ENCODE assay signal across 24 cellular contexts in genomic region chr9:7691909-7692308, GRCh38.
"Had no signal": no experiment of that assay in that cellular context is flagged by ENCODE, and none has a peak within 500 bp of the region (broad histone marks: within the 10 kb centered on the region; RNA-seq: fewer than 3 reads in every experiment).

No MANE protein-coding gene starts in this region.

- H3K36me3 ChIP-seq: adrenal gland, MG63, SJCRH30 had no signal

- H3K4me1 ChIP-seq: adrenal gland, SJCRH30 had no signal

- H3K27me3 ChIP-seq: adrenal gland, MG63, SJCRH30 had no signal

- H3K27ac ChIP-seq: adrenal gland, KMS-11, PC-9, SJCRH30 had no signal

- ATAC-seq: activated CD4-positive, CD25-positive, alpha-beta regulatory T cell treated with anti-CD3 and anti-CD28 coated beads, Interleukin-2, amount 50 U/mL, for 24 hours; activated CD8-positive, alpha-beta T cell treated with anti-CD3 and anti-CD28 coated beads for 36 hours; activated T-cell treated with anti-CD3 and anti-CD28 coated beads, Interleukin-2, amount 50 U/mL, for 72 hours; SK-N-SH treated with all-trans-retinoic acid at 6 μM for 48 hours had no signal

- H3K4me3 ChIP-seq: adrenal gland, MG63, PC-9, SJCRH30 had no signal

- DNase-seq: activated CD4-positive, alpha-beta T cell treated with anti-CD3 and anti-CD28 coated beads for 4 hours; activated CD8-positive, alpha-beta memory T cell treated with anti-CD3 and anti-CD28 coated beads, Interleukin-2, amount 50 U/mL, for 4 hours; activated CD8-positive, alpha-beta T cell treated with anti-CD3 and anti-CD28 coated beads for 36 hours; activated naive CD4-positive, alpha-beta T cell treated with anti-CD3 and anti-CD28 coated beads, Interleukin-2, amount 50 U/mL, for 16 hours; activated naive CD8-positive, alpha-beta T cell treated with anti-CD3 and anti-CD28 coated beads, Interleukin-2, amount 10 ng/mL, durations not matched to agents 7 days and 5 days; activated T-cell treated with anti-CD3 and anti-CD28 coated beads, Interleukin-2, amount 50 U/mL, for 72 hours; adrenal gland; anterior cingulate cortex; cerebellar nuclear complex; MG63; NCI-H1092 treated with DMSO at 0.1 percent for 48 hours; NCI-H1417 treated with DMSO at 0.1 percent for 48 hours; NCI-H1694 treated with DMSO at 0.1 percent for 48 hours; NCI-H2029 treated with DMSO at 0.1 percent for 48 hours; NCI-H510A treated with DMSO at 0.1 percent for 48 hours; NCI-H69; NK-92 treated with Interleukin-12 subunit alpha and Interleukin-12 subunit beta, amount 100 ng/mL, for 24 hours; PC-9; SJCRH30; T-helper 1 cell had no signal

- FAIRE-seq: colon had no signal

- H3K9me3 ChIP-seq: adrenal gland, MG63, SJCRH30 had no signal
